ENCODE assay signal across 20 cellular contexts in the genomic region with DNA sequence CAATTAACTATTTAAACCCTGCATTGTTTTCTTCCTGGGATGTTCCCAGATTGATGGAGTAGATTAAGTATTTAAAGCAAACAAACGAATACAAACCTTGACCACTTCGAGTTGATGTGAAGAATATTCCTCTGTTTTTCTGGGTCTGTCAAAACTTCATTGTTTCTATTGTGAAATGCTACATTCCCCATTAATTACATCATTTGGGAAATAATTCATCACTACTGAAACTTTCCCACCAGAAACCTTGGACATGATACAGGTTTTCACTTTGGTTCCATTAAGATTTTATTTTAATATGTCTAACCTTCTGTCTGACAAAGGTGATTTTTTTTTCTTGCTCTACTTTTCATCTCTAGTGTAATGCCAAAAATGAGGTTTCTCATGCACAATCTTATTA.
DNase-seq lines count a peak whose midpoint lies in the region; ATAC-seq, FAIRE-seq and TF ChIP-seq lines count a peak whose summit lies in the region.
"Had no signal": no experiment of that assay in that cellular context is flagged by ENCODE, and none has a peak within 500 bp of the region (broad histone marks: within the 10 kb centered on the region; RNA-seq: fewer than 3 reads in every experiment).

No MANE protein-coding gene starts in this region.

- DNase-seq in EL (peak; percentile 12), M059J (ENCODE audit: low read depth) (peak; percentile 7), cardiac fibroblast (ENCODE audit: low read depth in 2 of 2) (peak; percentile 39 to 56), iris pigment epithelial cell (ENCODE audit: low read depth) (peak; percentile 53), HTR-8/SVneo (ENCODE audit: insufficient read length, low spot score) (no peak), HCEC 1CT (no peak)
- DNase-seq: Calu3; CD4-positive, alpha-beta memory T cell; DMS53; H9; NCI-H1694; NCI-H2081; NCI-H2171 treated with DMSO at 0.1 percent for 48 hours; NCI-H446; NCI-H526; OCI-M1; SJCRH30 had no signal

- no peak overlapping the region for H3K4me3 ChIP-seq in cardiac fibroblast (replicated peaks in 1 of 2; ENCODE audit: low read depth in 2 of 2, low read length in 2 of 2)
- H3K4me3 ChIP-seq: BLaER1, SJCRH30 had no signal

- no peak for ATAC-seq in GM19455 (IDR thresholded peaks at IDR 0.05; ENCODE audit: unreplicated experiment)

- no peak for TF ChIP-seq CTCF in cardiac fibroblast (IDR thresholded peaks at IDR 0.05; ENCODE audit: low read depth, low read length)

- no peak for FAIRE-seq in HTR-8/SVneo (lab: Jason Lieb, UNC)
- FAIRE-seq: RCC 7860 had no signal

Comparison
In these comparisons a context has a peak if more than half of its experiments do, and no peak if none do; other contexts are left out.
1. DNase-seq: peak in EL (single experiment), M059J (single experiment), cardiac fibroblast (2 of 2) and iris pigment epithelial cell (single experiment); none in HTR-8/SVneo (single experiment) and HCEC 1CT (single experiment).